In genomic region chr5:133763744-133764143, GRCh38 we compare ENCODE assay signal across 16 cellular contexts.
"Had no signal": no experiment of that assay in that cellular context is flagged by ENCODE, and none has a peak within 500 bp of the region (broad histone marks: within the 10 kb centered on the region; RNA-seq: fewer than 3 reads in every experiment).

No MANE protein-coding gene starts in this region.

- H3K4me3 ChIP-seq: lung had no signal

- FAIRE-seq: TTC549, urothelium cell line had no signal

- ATAC-seq: activated CD8-positive, alpha-beta T cell treated with anti-CD3 and anti-CD28 coated beads, Interleukin-2, amount 10 ng/mL, durations not matched to agents 7 days and 5 days had no signal

- H3K4me3 Mint-ChIP-seq: activated CD4-positive, alpha-beta T cell treated with anti-CD3 and anti-CD28 coated beads, Interleukin-2, amount 10 ng/mL, durations not matched to agents 24 days and 14 days; activated CD8-positive, alpha-beta T cell treated with anti-CD3 and anti-CD28 coated beads, Interleukin-2, amount 10 ng/mL, durations not matched to agents 7 days and 5 days; activated naive CD8-positive, alpha-beta T cell; central memory CD8-positive, alpha-beta T cell; neural crest cell had no signal

- H3K9me3 Mint-ChIP-seq: activated CD4-positive, alpha-beta T cell treated with anti-CD3 and anti-CD28 coated beads, Interleukin-2, amount 10 ng/mL, durations not matched to agents 24 days and 14 days; brain; central memory CD8-positive, alpha-beta T cell; neural crest cell had no signal

- H3K27ac Mint-ChIP-seq: activated CD4-positive, alpha-beta T cell treated with anti-CD3 and anti-CD28 coated beads, Interleukin-2, amount 10 ng/mL, durations not matched to agents 24 days and 14 days; activated CD8-positive, alpha-beta T cell treated with anti-CD3 and anti-CD28 coated beads, Interleukin-2, amount 10 ng/mL, durations not matched to agents 7 days and 5 days; activated naive CD8-positive, alpha-beta T cell had no signal

- H3K4me1 Mint-ChIP-seq: activated CD4-positive, alpha-beta T cell treated with anti-CD3 and anti-CD28 coated beads, Interleukin-2, amount 10 ng/mL, durations not matched to agents 24 days and 14 days; central memory CD8-positive, alpha-beta T cell; neural crest cell had no signal

- H3K36me3 Mint-ChIP-seq: activated naive CD8-positive, alpha-beta T cell; brain had no signal

- DNase-seq: activated CD4-positive, alpha-beta T cell treated with anti-CD3 and anti-CD28 coated beads, Interleukin-2, amount 10 ng/mL, durations not matched to agents 24 days and 14 days; activated CD4-positive, CD25-positive, alpha-beta regulatory T cell; activated CD8-positive, alpha-beta T cell treated with anti-CD3 and anti-CD28 coated beads, Interleukin-2, amount 10 ng/mL, durations not matched to agents 7 days and 5 days; activated gamma-delta T cell treated with Interleukin-2 at 50 U/mL for 16 hours; amniotic stem cell; cortex of kidney; effector CD4-positive, alpha-beta T cell; foreskin fibroblast; stimulated activated CD4-positive, alpha-beta T cell treated with anti-CD3 and anti-CD28 coated beads, Interleukin-1b, Interleukin-23, amount 100 ng/mL, for 48 hours had no signal
